8 cellular contexts compared by ENCODE assay signal in the genomic region with DNA sequence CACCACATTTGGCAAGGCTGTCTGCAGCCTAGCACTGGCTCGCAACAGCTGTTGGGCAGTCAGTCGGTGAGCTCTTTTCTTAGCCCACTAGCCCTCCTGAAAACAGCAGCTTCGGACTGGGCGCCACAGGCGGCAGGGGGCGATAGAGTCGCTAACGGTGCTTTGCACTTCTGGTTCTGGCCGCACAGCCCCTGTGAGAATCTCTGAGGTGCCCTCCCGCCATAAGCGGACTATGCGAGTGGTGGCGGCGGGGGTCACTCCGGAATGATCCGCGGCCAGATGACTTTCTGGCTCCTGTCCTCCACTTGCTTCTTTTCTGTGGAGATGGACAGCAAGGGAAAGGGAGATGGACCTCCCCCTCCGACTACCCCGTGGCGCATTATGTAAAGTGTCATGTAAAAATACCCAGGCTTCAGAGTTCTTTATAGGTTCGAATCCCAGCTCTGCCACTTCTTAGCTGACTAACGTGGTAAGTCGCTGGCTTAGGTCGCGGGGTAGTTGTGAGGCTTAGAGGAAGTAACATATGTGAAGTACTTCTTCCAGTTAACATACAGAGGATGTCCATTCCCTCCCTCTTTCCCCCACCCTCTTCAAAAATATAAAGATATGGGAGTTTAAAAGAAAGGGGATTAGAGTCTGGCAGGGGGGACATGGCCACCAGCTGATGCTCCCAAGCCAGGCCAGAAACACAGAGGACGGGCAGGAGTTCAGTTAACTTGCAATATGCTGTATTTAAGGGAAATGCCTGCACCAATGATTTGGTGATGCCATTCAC. TPM values are rescaled to one million over a fixed set of nuclear protein-coding genes. Genes with fewer than 3 reads are reported as not detected.
DNase-seq lines count a peak whose midpoint lies in the region; ATAC-seq, FAIRE-seq and TF ChIP-seq lines count a peak whose summit lies in the region.

No MANE protein-coding gene starts in this region.

- peak; percentile 32 for TF ChIP-seq CTCF in D721Med (IDR thresholded peaks at IDR 0.05; ENCODE audit: insufficient read depth, missing control alignments)

- H3K36me3 Mint-ChIP-seq in stimulated activated naive B cell treated with anti-CD40 and anti-IgM and Interleukin-4, amounts not matched to agents 10 μg/mL and 1 μg/mL and 100 μg/mL, for 72 hours, result no peaks in the 10 kb centered on the region

- no peak overlapping the region for H3K27ac Mint-ChIP-seq in stimulated activated naive B cell treated with anti-CD40 and anti-IgM and Interleukin-4, amounts not matched to agents 10 μg/mL and 1 μg/mL and 100 μg/mL, for 72 hours

- peak; percentile 72 for ATAC-seq in GM19395 (IDR thresholded peaks at IDR 0.05; ENCODE audit: unreplicated experiment)
- ATAC-seq in stimulated activated naive B cell treated with anti-CD40 and anti-IgM and Interleukin-4, amounts not matched to agents 10 μg/mL and 1 μg/mL and 100 μg/mL, for 72 hours (replicated peaks), result peak; percentile 31 to 39

- no peaks in the 10 kb centered on the region for H3K9me3 Mint-ChIP-seq in stimulated activated naive B cell treated with anti-CD40 and anti-IgM and Interleukin-4, amounts not matched to agents 10 μg/mL and 1 μg/mL and 100 μg/mL, for 72 hours

- FAIRE-seq in D721Med (lab: Jason Lieb, UNC), result no peak

- DNase-seq in D721Med (ENCODE audit: insufficient read length, low spot score) (no peak), NCI-H460 (ENCODE audit: extremely low read depth, low read depth) (peak; percentile 47), foreskin melanocyte (peak; percentile 2), cerebellar nuclear complex (lab: John Stamatoyannopoulos, UW) (no peak), SHP77 treated with DMSO at 0.1 percent for 48 hours (lab: John Stamatoyannopoulos, UW) (no peak)
- no peak for DNase-seq in stimulated activated naive B cell treated with anti-CD40 and anti-IgM and Interleukin-4, amounts not matched to agents 10 μg/mL and 1 μg/mL and 100 μg/mL, for 72 hours
- no peak for DNase-seq in activated naive CD4-positive, alpha-beta T cell (lab: John Stamatoyannopoulos, UW)

- H3K4me1 Mint-ChIP-seq in stimulated activated naive B cell treated with anti-CD40 and anti-IgM and Interleukin-4, amounts not matched to agents 10 μg/mL and 1 μg/mL and 100 μg/mL, for 72 hours, result no peaks in the 10 kb centered on the region

- peaks cover 49 to 50% of the 10 kb centered on the region in 2 donors for H3K27me3 Mint-ChIP-seq in stimulated activated naive B cell treated with anti-CD40 and anti-IgM and Interleukin-4, amounts not matched to agents 10 μg/mL and 1 μg/mL and 100 μg/mL, for 72 hours

- no peak overlapping the region for H3K4me3 Mint-ChIP-seq in stimulated activated naive B cell treated with anti-CD40 and anti-IgM and Interleukin-4, amounts not matched to agents 10 μg/mL and 1 μg/mL and 100 μg/mL, for 72 hours

RNA-seq across cellular contexts. Expression of a gene that starts 11.0 kb away (rescaled TPM):
- total RNA-seq in NCI-H460 (2014; rRNA removed; shearing (Covaris generic)), result not detected in 2 replicates
- not detected in 2 replicates for polyA plus RNA-seq in NCI-H460 (2014; cell fraction: nucleus; rRNA removed)

Comparison
In these comparisons a context has a peak if more than half of its experiments do, and no peak if none do; other contexts are left out.
1. DNase-seq: peak in NCI-H460 (single experiment) and foreskin melanocyte (single experiment); none in D721Med (single experiment), stimulated activated naive B cell treated with anti-CD40 and anti-IgM and Interleukin-4, amounts not matched to agents 10 μg/mL and 1 μg/mL and 100 μg/mL, for 72 hours (single experiment), cerebellar nuclear complex (0 of 2), activated naive CD4-positive, alpha-beta T cell (0 of 4) and SHP77 treated with DMSO at 0.1 percent for 48 hours (single experiment).